1 cellular context compared by ENCODE assay signal in genomic region chr12:124185970-124186686, GRCh38.
TF ChIP-seq lines count a peak whose summit lies in the region.

No MANE protein-coding gene starts in this region.

TF ChIP-seq in H1, 55 proteins besides CTCF, POLR2A, EP300 and RAD21 (continued from another document):
- TF ChIP-seq, protein P1, sequence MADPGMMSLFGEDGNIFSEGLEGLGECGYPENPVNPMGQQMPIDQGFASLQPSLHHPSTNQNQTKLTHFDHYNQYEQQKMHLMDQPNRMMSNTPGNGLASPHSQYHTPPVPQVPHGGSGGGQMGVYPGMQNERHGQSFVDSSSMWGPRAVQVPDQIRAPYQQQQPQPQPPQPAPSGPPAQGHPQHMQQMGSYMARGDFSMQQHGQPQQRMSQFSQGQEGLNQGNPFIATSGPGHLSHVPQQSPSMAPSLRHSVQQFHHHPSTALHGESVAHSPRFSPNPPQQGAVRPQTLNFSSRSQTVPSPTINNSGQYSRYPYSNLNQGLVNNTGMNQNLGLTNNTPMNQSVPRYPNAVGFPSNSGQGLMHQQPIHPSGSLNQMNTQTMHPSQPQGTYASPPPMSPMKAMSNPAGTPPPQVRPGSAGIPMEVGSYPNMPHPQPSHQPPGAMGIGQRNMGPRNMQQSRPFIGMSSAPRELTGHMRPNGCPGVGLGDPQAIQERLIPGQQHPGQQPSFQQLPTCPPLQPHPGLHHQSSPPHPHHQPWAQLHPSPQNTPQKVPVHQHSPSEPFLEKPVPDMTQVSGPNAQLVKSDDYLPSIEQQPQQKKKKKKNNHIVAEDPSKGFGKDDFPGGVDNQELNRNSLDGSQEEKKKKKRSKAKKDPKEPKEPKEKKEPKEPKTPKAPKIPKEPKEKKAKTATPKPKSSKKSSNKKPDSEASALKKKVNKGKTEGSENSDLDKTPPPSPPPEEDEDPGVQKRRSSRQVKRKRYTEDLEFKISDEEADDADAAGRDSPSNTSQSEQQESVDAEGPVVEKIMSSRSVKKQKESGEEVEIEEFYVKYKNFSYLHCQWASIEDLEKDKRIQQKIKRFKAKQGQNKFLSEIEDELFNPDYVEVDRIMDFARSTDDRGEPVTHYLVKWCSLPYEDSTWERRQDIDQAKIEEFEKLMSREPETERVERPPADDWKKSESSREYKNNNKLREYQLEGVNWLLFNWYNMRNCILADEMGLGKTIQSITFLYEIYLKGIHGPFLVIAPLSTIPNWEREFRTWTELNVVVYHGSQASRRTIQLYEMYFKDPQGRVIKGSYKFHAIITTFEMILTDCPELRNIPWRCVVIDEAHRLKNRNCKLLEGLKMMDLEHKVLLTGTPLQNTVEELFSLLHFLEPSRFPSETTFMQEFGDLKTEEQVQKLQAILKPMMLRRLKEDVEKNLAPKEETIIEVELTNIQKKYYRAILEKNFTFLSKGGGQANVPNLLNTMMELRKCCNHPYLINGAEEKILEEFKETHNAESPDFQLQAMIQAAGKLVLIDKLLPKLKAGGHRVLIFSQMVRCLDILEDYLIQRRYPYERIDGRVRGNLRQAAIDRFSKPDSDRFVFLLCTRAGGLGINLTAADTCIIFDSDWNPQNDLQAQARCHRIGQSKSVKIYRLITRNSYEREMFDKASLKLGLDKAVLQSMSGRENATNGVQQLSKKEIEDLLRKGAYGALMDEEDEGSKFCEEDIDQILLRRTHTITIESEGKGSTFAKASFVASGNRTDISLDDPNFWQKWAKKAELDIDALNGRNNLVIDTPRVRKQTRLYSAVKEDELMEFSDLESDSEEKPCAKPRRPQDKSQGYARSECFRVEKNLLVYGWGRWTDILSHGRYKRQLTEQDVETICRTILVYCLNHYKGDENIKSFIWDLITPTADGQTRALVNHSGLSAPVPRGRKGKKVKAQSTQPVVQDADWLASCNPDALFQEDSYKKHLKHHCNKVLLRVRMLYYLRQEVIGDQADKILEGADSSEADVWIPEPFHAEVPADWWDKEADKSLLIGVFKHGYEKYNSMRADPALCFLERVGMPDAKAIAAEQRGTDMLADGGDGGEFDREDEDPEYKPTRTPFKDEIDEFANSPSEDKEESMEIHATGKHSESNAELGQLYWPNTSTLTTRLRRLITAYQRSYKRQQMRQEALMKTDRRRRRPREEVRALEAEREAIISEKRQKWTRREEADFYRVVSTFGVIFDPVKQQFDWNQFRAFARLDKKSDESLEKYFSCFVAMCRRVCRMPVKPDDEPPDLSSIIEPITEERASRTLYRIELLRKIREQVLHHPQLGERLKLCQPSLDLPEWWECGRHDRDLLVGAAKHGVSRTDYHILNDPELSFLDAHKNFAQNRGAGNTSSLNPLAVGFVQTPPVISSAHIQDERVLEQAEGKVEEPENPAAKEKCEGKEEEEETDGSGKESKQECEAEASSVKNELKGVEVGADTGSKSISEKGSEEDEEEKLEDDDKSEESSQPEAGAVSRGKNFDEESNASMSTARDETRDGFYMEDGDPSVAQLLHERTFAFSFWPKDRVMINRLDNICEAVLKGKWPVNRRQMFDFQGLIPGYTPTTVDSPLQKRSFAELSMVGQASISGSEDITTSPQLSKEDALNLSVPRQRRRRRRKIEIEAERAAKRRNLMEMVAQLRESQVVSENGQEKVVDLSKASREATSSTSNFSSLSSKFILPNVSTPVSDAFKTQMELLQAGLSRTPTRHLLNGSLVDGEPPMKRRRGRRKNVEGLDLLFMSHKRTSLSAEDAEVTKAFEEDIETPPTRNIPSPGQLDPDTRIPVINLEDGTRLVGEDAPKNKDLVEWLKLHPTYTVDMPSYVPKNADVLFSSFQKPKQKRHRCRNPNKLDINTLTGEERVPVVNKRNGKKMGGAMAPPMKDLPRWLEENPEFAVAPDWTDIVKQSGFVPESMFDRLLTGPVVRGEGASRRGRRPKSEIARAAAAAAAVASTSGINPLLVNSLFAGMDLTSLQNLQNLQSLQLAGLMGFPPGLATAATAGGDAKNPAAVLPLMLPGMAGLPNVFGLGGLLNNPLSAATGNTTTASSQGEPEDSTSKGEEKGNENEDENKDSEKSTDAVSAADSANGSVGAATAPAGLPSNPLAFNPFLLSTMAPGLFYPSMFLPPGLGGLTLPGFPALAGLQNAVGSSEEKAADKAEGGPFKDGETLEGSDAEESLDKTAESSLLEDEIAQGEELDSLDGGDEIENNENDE (IDR thresholded peaks at IDR 0.05; ENCODE audit: insufficient replicate concordance, low read length) = no peak
- TF ChIP-seq RFX5 (IDR thresholded peaks at IDR 0.05; ENCODE audit: borderline replicate concordance, low read depth, low read length) (no peak), NANOG (IDR thresholded peaks at IDR 0.05; ENCODE audit: insufficient read depth, low read depth, low read length, poor library complexity, severe bottlenecking) (no peak), JUN (IDR thresholded peaks at IDR 0.05; ENCODE audit: low read depth, low read length) (no peak), CHD1 (IDR thresholded peaks at IDR 0.05; ENCODE audit: low read depth, low read length) (no peak), TEAD4 (IDR thresholded peaks at IDR 0.05; ENCODE audit: low read depth, low read length) (no peak)
